ENCODE assay signal across 9 cellular contexts in the genomic region with DNA sequence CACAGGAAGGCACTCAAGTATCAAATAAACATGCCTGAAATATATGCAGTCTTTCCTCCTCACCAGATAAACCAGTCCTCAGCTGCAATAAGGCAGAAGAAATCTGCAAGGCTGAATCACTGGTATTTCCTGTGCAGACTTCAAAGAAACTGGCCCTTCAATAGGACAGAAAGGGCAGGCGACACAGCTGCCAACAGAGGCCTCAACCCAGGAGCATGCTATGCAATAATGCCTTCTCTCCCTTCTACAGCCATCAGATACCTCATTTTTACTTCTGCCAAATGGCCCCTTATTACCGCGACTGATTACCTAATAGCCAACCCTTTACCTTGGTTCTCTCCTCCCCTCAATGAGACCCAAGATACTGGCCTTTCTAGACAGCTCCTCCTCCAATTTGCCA. TPM values are rescaled to one million over a fixed set of nuclear protein-coding genes. Genes with fewer than 3 reads are reported as not detected.
A peak's percentile ranks its signal among the peaks of the same experiment; 100 is the strongest.
DNase-seq lines count a peak whose midpoint lies in the region; ATAC-seq and TF ChIP-seq lines count a peak whose summit lies in the region.
"Had no signal": no experiment of that assay in that cellular context is flagged by ENCODE, and none has a peak within 500 bp of the region (broad histone marks: within the 10 kb centered on the region; RNA-seq: fewer than 3 reads in every experiment).

No MANE protein-coding gene starts in this region.

- in situ Hi-C loops in brain microvascular endothelial cell (cut with HindIII; ENCODE audit: low pct_ligation_motif_present, low sequenced_read_pairs), result no loop called here

- no peak for TF ChIP-seq POLR2A in body of pancreas (IDR thresholded peaks at IDR 0.05)

- H3K4me3 ChIP-seq in brain microvascular endothelial cell (ENCODE audit: low read depth, low read length), result no peak overlapping the region
- H3K4me3 ChIP-seq in muscle layer of colon (ENCODE audit: low read depth in 1 of 2, low read length in 2 of 2), result no peak overlapping the region
- H3K4me3 ChIP-seq in body of pancreas, result no peak overlapping the region

- H3K27me3 ChIP-seq in brain microvascular endothelial cell (replicated peaks) (no peaks in the 10 kb centered on the region), muscle layer of colon (ENCODE audit: control insufficient read depth in 1 of 2, insufficient read depth in 2 of 2, low read length in 2 of 2) (no peaks in the 10 kb centered on the region), body of pancreas (no peaks in the 10 kb centered on the region)

- H3K4me1 ChIP-seq in muscle layer of colon (ENCODE audit: insufficient read depth, low read length) (peaks cover 39% of the 10 kb centered on the region), body of pancreas (peaks cover 16% of the 10 kb centered on the region)

- peak overlapping the region; percentile 65 for H3K27ac ChIP-seq in brain microvascular endothelial cell
- H3K27ac ChIP-seq in muscle layer of colon (ENCODE audit: low read depth, low read length), result peak overlapping the region; percentile 43
- H3K27ac ChIP-seq in body of pancreas, result no peak overlapping the region

- DNase-seq in AG20443 (ENCODE audit: low spot score) (peak; percentile 60), brain microvascular endothelial cell (peak; percentile 72), NCI-H1417 (lab: John Stamatoyannopoulos, UW) (no peak), pons (ENCODE audit: low spot score) (no peak), body of pancreas (no peak)
- DNase-seq: Karpas-422 had no signal

- 61 to 73% methylated on average over 3 of the region's 3 CpGs for WGBS in body of pancreas, 2 donors

- TF ChIP-seq RAD21 in Ishikawa (IDR thresholded peaks at IDR 0.05; ENCODE audit: low read depth), result no peak; the same call in 1 of the 2 replicates

- no peak for ATAC-seq in GM21786 (IDR thresholded peaks at IDR 0.05; ENCODE audit: unreplicated experiment)
- no peak for ATAC-seq in body of pancreas

- H3K9ac ChIP-seq in muscle layer of colon (ENCODE audit: low read length), result no peak overlapping the region

- TF ChIP-seq CTCF in brain microvascular endothelial cell (IDR thresholded peaks at IDR 0.05; ENCODE audit: low read depth, low read length, missing control alignments), result no peak
- TF ChIP-seq CTCF in body of pancreas (IDR thresholded peaks at IDR 0.05), result no peak

- TF ChIP-seq EP300 in Ishikawa (IDR thresholded peaks at IDR 0.05; ENCODE audit: borderline replicate concordance), result peak; percentile 21; the same call in 1 of the 2 replicates

- intact Hi-C loops in body of pancreas (cut with DNase I), result no loop called here

- no peaks in the 10 kb centered on the region for H3K36me3 ChIP-seq in brain microvascular endothelial cell (replicated peaks)
- H3K36me3 ChIP-seq in muscle layer of colon (ENCODE audit: insufficient read depth, low read length), result no peaks in the 10 kb centered on the region
- no peaks in the 10 kb centered on the region for H3K36me3 ChIP-seq in body of pancreas (replicated peaks in 1 of 2; ENCODE audit: insufficient read depth in 1 of 2, low read depth in 2 of 2)

- H3K9me3 ChIP-seq in muscle layer of colon (ENCODE audit: low read length), result no peaks in the 10 kb centered on the region
- H3K9me3 ChIP-seq in body of pancreas, result no peaks in the 10 kb centered on the region

TF ChIP-seq in Ishikawa, 13 proteins besides CTCF, POLR2A, EP300 and RAD21:
- TF ChIP-seq NFIC (IDR thresholded peaks at IDR 0.05) (no peak), TAF1 (IDR thresholded peaks at IDR 0.05; ENCODE audit: low read depth) (no peak), CEBPB (IDR thresholded peaks at IDR 0.05) (peak; percentile 27; the same call in 1 of the 2 replicates)
- TF ChIP-seq, protein P1, sequence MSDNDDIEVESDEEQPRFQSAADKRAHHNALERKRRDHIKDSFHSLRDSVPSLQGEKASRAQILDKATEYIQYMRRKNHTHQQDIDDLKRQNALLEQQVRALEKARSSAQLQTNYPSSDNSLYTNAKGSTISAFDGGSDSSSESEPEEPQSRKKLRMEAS (IDR thresholded peaks at IDR 0.05), result peak; percentile 28; the same call in 1 of the 2 replicates

RNA-seq across cellular contexts. Expression of a gene that starts 8.0 kb away (rescaled TPM):
- 100 to 1,000 TPM; 173 to 191 TPM for total RNA-seq in body of pancreas

RNA-seq across cellular contexts. Expression of a gene that starts 8.3 kb away (rescaled TPM):
- total RNA-seq in body of pancreas, result 1 to 10 TPM; 2.3 to 9.9 TPM

RNA-seq across cellular contexts. Expression of a gene that starts 30.7 kb away (rescaled TPM):
- 10 to 100 TPM; 65.6 to 66.9 TPM for total RNA-seq in body of pancreas

RNA-seq across cellular contexts. Expression of a gene that starts 33.4 kb away (rescaled TPM):
- total RNA-seq in body of pancreas, result not detected

RNA-seq across cellular contexts. Expression of a gene that starts 40.1 kb away (rescaled TPM):
- 10 to 100 TPM; 14.2 to 22.1 TPM for total RNA-seq in body of pancreas

Comparison
In these comparisons a context has a peak if more than half of its experiments do, and no peak if none do; other contexts are left out.
1. DNase-seq: peak in AG20443 (single experiment) and brain microvascular endothelial cell (single experiment); none in NCI-H1417 (0 of 3), pons (single experiment) and body of pancreas (0 of 4).
2. H3K27ac ChIP-seq: peak in brain microvascular endothelial cell (single experiment) and muscle layer of colon (single experiment); none in body of pancreas (0 of 4).